ENCODE assay signal across 8 cellular contexts in the genomic region with DNA sequence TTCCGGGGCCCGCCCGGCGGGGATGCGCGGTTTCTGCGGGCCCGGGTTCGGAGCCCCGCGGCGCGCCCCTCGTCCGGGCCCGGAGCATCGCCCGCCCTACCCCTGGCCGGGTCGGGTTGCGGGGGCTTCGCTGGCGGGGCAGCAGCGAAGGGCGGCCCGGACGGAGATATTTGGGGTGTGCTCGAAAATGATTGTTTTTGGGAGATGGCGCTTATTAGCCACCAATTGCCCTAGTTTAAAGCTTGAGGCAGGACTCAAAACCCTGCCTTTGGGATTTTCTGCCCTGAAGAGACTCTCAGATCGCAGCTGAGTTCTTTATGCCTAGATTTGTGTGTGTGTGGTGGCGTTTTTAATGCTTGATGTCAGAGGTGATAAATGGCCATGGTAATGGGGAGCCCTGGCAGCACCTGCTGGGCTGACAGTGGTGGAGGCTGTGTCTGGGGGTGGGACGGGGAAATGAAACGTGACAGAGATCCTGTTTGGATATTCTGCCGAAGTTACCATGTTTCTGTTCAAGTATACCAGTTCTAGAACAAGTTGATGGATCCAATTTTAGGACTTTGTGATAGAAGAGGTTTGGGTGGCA. TPM values are rescaled to one million over a fixed set of nuclear protein-coding genes. Genes with fewer than 3 reads are reported as not detected.
DNase-seq lines count a peak whose midpoint lies in the region; ATAC-seq, FAIRE-seq and TF ChIP-seq lines count a peak whose summit lies in the region.

No MANE protein-coding gene starts in this region.

- BruUV-seq in PC-3 (replicated peaks; lab: Mats Ljungman, UMichigan) (no TSS peak), mammary epithelial cell (replicated peaks; lab: Mats Ljungman, UMichigan) (no TSS peak)

- H3K9ac ChIP-seq in BLaER1 (peak overlapping the region; percentile 89), PC-3 (ENCODE audit: low read length) (peak overlapping the region; percentile 78), mammary epithelial cell (ENCODE audit: insufficient read depth, low read length) (peak overlapping the region; percentile 58)

- POLR2A ChIA-PET in PC-3 (lab: Charles Lee; ENCODE audit: unreplicated experiment): no interaction called here

- no peak for FAIRE-seq in frontal cortex (lab: Jason Lieb, UNC)

- 7% methylated on average over 4 of the region's 34 CpGs for WGBS in mammary epithelial cell (ENCODE audit: low coverage, missing lambda C conversion rate)
- WGBS in testis, 2 donors: 0% methylated on average over 8 to 12 of the region's 34 CpGs

- ATAC-seq in GM19452 (IDR thresholded peaks at IDR 0.05; ENCODE audit: unreplicated experiment): peak; percentile 15
- no peak; the same call in 1 of the 2 replicates for ATAC-seq in PC-3

- no peak for TF ChIP-seq POLR2A in testis (IDR thresholded peaks at IDR 0.05)

- TF ChIP-seq CTCF in PC-3 (conservative IDR thresholded peaks at IDR 0.05; ENCODE audit: low read depth, low read length) (no peak), mammary epithelial cell (conservative IDR thresholded peaks at IDR 0.05 in 1 of 2, IDR thresholded peaks at IDR 0.05 in 1 of 2; ENCODE audit: extremely low read depth in 1 of 2, insufficient read depth in 1 of 2, low read depth in 1 of 2, low read length in 2 of 2) (no peak), testis (IDR thresholded peaks at IDR 0.05) (no peak)

- peaks cover 53% of the 10 kb centered on the region for H4K20me1 ChIP-seq in BLaER1
- H4K20me1 ChIP-seq in PC-3 (ENCODE audit: low read length): peaks cover 6% of the 10 kb centered on the region; the same call in 1 of the 2 replicates
- no peaks in the 10 kb centered on the region for H4K20me1 ChIP-seq in mammary epithelial cell (ENCODE audit: insufficient read depth, low read length)

- no peaks in the 10 kb centered on the region for H3K36me3 ChIP-seq in BLaER1
- H3K36me3 ChIP-seq in PC-3 (ENCODE audit: low read depth, low read length): no peaks in the 10 kb centered on the region
- H3K36me3 ChIP-seq in mammary epithelial cell (ENCODE audit: insufficient read depth, low read length): no peaks in the 10 kb centered on the region
- H3K36me3 ChIP-seq in testis (ENCODE audit: low read depth, missing control alignments): no peaks in the 10 kb centered on the region

- CTCF ChIA-PET in PC-3 (lab: Charles Lee): interaction anchor here (1.0 to 1.4 kb wide), 2 partner anchors 21 to 68 kb away, joined by 3 to 4 read pairs; no protein-coding TSS in a partner anchor
- CTCF ChIA-PET in mammary epithelial cell (lab: Charles Lee; ENCODE audit: low non-redundant PET): no interaction called here

- peak overlapping the region; percentile 94 for H3K4me3 ChIP-seq in BLaER1
- H3K4me3 ChIP-seq in PC-3 (ENCODE audit: low read length): peak overlapping the region; percentile 91
- peak overlapping the region; percentile 48 to 66 (median 65) for H3K4me3 ChIP-seq in mammary epithelial cell (replicated peaks in 1 of 3; ENCODE audit: insufficient read depth in 1 of 3, low read depth in 2 of 3, low read length in 3 of 3)
- peak overlapping the region; percentile 76 to 87 for H3K4me3 ChIP-seq in testis

- peaks cover 5% of the 10 kb centered on the region; the same call in 1 of the 2 replicates for H3K27me3 ChIP-seq in BLaER1
- H3K27me3 ChIP-seq in PC-3 (ENCODE audit: low read length): no peaks in the 10 kb centered on the region
- peaks cover 6% of the 10 kb centered on the region for H3K27me3 ChIP-seq in mammary epithelial cell (ENCODE audit: insufficient read depth, low read length)
- no peaks in the 10 kb centered on the region for H3K27me3 ChIP-seq in testis

- intact Hi-C loops in PC-3 (cut with micrococcal nuclease) (loop anchor here (1.0 kb wide), 1 partner anchor 40 kb away; no protein-coding TSS in a partner anchor), mammary epithelial cell (cut with micrococcal nuclease) (loop anchor here (1.0 to 5.0 kb wide), 3 partner anchors 34 to 159 kb away; partner anchors contain the start of gene PDHB), testis (cut with DNase I; ENCODE audit: low total_unique reads) (loop anchor here (5.0 kb wide), 1 partner anchor 160 kb away; the partner anchor contains the start of gene PXK)

- in situ Hi-C loops in mammary epithelial cell (cut with MboI; ENCODE audit: low sequenced_read_pairs in 2 of 2): no loop called here

- H3F3A ChIP-seq in PC-3 (ENCODE audit: low read length, unreplicated experiment): no peaks in the 10 kb centered on the region

- H3K4me1 ChIP-seq in BLaER1: peaks cover 46% of the 10 kb centered on the region
- peaks cover 40% of the 10 kb centered on the region for H3K4me1 ChIP-seq in PC-3 (ENCODE audit: insufficient read depth, low read length)
- H3K4me1 ChIP-seq in mammary epithelial cell (ENCODE audit: insufficient read depth, low read length): peaks cover 19% of the 10 kb centered on the region
- peaks cover 28% of the 10 kb centered on the region for H3K4me1 ChIP-seq in testis

- H2AFZ ChIP-seq in PC-3 (ENCODE audit: low read length): peak overlapping the region; percentile 48; the same call in 1 of the 2 replicates
- peak overlapping the region; percentile 67 for H2AFZ ChIP-seq in mammary epithelial cell (ENCODE audit: low read depth, low read length)

- H3K4me2 ChIP-seq in BLaER1 (peak overlapping the region; percentile 97), PC-3 (ENCODE audit: low read length) (peak overlapping the region; percentile 93), mammary epithelial cell (ENCODE audit: insufficient read depth, low read depth, low read length) (peak overlapping the region; percentile 92)

- dilution Hi-C loops in mammary epithelial cell (cut with HindIII; ENCODE audit: low sequenced_read_pairs): loop anchor here (5.0 kb wide), 2 partner anchors 35 kb away; no protein-coding TSS in a partner anchor

- peak overlapping the region; percentile 84 for H3K27ac ChIP-seq in BLaER1
- no peak overlapping the region for H3K27ac ChIP-seq in PC-3 (ENCODE audit: low read length)
- no peak overlapping the region for H3K27ac ChIP-seq in mammary epithelial cell (ENCODE audit: insufficient read depth, low read depth, low read length)
- peak overlapping the region in 1 of 2 donors; percentile 91 for H3K27ac ChIP-seq in testis

- DNase-seq in PC-3 (peak; percentile 19), mammary epithelial cell (no peak), lung microvascular endothelial cell (ENCODE audit: low read depth in 2 of 2) (peak; percentile 26 to 51), testis (no peak), frontal cortex (ENCODE audit: low spot score in 2 of 2) (no peak), mucosa of gallbladder (ENCODE audit: low spot score) (no peak)

- H3K79me2 ChIP-seq in PC-3 (ENCODE audit: low read length): peaks cover 52% of the 10 kb centered on the region
- peaks cover 24% of the 10 kb centered on the region for H3K79me2 ChIP-seq in mammary epithelial cell (ENCODE audit: insufficient read depth, low read length)

- H3K9me2 ChIP-seq in PC-3 (replicated peaks; ENCODE audit: low read length): no peaks in the 10 kb centered on the region

- H3K9me3 ChIP-seq in BLaER1 (no peaks in the 10 kb centered on the region), PC-3 (ENCODE audit: low read length) (no peaks in the 10 kb centered on the region), mammary epithelial cell (replicated peaks; ENCODE audit: insufficient read depth, low read length) (no peaks in the 10 kb centered on the region), testis (no peaks in the 10 kb centered on the region)

RNA-seq across cellular contexts. Expression of gene KCTD6, which starts 0.6 kb away (rescaled TPM):
- 13.1 and 13.6 TPM in 2 replicates for total RNA-seq in PC-3 (2014; rRNA removed)
- 1 to 10 TPM; 2.7 to 5.6 TPM for total RNA-seq in mammary epithelial cell
- polyA plus RNA-seq in mammary epithelial cell: 4.5 TPM
- polyA minus RNA-seq in mammary epithelial cell: 6.4 TPM
- total RNA-seq in lung microvascular endothelial cell: 3.5 and 6.7 TPM in 2 replicates
- 10 to 100 TPM; 14.9 to 19.8 TPM for total RNA-seq in testis
- polyA plus RNA-seq in testis (ENCODE audit: insufficient read depth, low read depth, low replicate concordance): 9.5 TPM
- total RNA-seq in frontal cortex: 24.5 TPM
- 11.0 TPM for total RNA-seq in mucosa of gallbladder

RNA-seq across cellular contexts. Expression of gene ACOX2, which starts 44.5 kb away (rescaled TPM):
- 9.8 and 10.8 TPM in 2 replicates for total RNA-seq in PC-3 (2014; rRNA removed)
- total RNA-seq in mammary epithelial cell: 1 to 10 TPM in 1 of 2 donors, not detected in 1; 1.0 TPM
- 0.74 TPM for polyA plus RNA-seq in mammary epithelial cell
- 8.9 TPM for polyA minus RNA-seq in mammary epithelial cell
- 0.44 and 0.60 TPM in 2 replicates for total RNA-seq in lung microvascular endothelial cell
- 10 to 100 TPM; 46.1 to 55.9 TPM for total RNA-seq in testis
- polyA plus RNA-seq in testis (ENCODE audit: insufficient read depth, low read depth, low replicate concordance): 27.1 TPM
- 1.6 TPM for total RNA-seq in frontal cortex
- 19.5 TPM for total RNA-seq in mucosa of gallbladder

RNA-seq across cellular contexts. Expression of gene PDHB, which starts 58.8 kb away (rescaled TPM):
- total RNA-seq in PC-3 (2014; rRNA removed) (103 and 140 TPM in 2 replicates), mammary epithelial cell (10 to 100 TPM; 43.2 to 44.9 TPM), lung microvascular endothelial cell (56.4 and 59.3 TPM in 2 replicates), testis (100 to 1,000 TPM in 1 of 2 donors, 10 to 100 TPM in 1; 98.0 to 126 TPM), frontal cortex (56.3 TPM), mucosa of gallbladder (57.2 TPM)
- polyA plus RNA-seq in mammary epithelial cell (53.1 TPM), testis (ENCODE audit: insufficient read depth, low read depth, low replicate concordance) (94.0 TPM)
- polyA minus RNA-seq in mammary epithelial cell: 15.9 TPM

Comparison
In these comparisons a context has a peak if more than half of its experiments do, and no peak if none do; other contexts are left out.
1. DNase-seq: peak in PC-3 (single experiment) and lung microvascular endothelial cell (2 of 2); none in mammary epithelial cell (single experiment), testis (single experiment), frontal cortex (0 of 2) and mucosa of gallbladder (single experiment).
2. Peak in every context shown above with its lines, with median percentiles within 50 percentile points of each other: H3K4me2 ChIP-seq, H3K4me3 ChIP-seq and H3K9ac ChIP-seq.